In genomic region chr2:37083873-37084792, GRCh38 we compare ENCODE assay signal across 1 cellular context.
A peak's percentile ranks its signal among the peaks of the same experiment; 100 is the strongest.
TF ChIP-seq lines count a peak whose summit lies in the region.

TSS of gene GPATCH11 (plus strand) at chr2:37084518. CDS start at chr2:37088382, 3,864 bp downstream.
TSS of gene HEATR5B (minus strand) at chr2:37084372. CDS start at chr2:37083414, 958 bp downstream.

TF ChIP-seq in HepG2, 621 proteins besides CTCF, POLR2A, EP300 and RAD21 (continued from another document and continues in another):
- TF ChIP-seq TFE3 (CRISPR knock-in tag; IDR thresholded peaks at IDR 0.05), result peak; percentile 14; the same call in 1 of the 2 replicates
- 0 out of 2 replicates have a peak, but pooled peaks have one; percentile 25 for TF ChIP-seq ZNF567 (CRISPR knock-in tag; IDR thresholded peaks at IDR 0.05; ENCODE audit: borderline replicate concordance)
- peak; percentile 68 for TF ChIP-seq HOXA3 (CRISPR knock-in tag; IDR thresholded peaks at IDR 0.05)
- TF ChIP-seq ZNF354B (CRISPR knock-in tag; IDR thresholded peaks at IDR 0.05), result no peak
- TF ChIP-seq SOX5 (CRISPR knock-in tag; IDR thresholded peaks at IDR 0.05; ENCODE audit: borderline replicate concordance), result peak; percentile 7; the same call in 1 of the 2 replicates
- TF ChIP-seq NPAS2 (CRISPR knock-in tag; IDR thresholded peaks at IDR 0.05; ENCODE audit: borderline replicate concordance), result no peak
- 0 out of 2 replicates have a peak, but pooled peaks have one; percentile 10 for TF ChIP-seq ZBTB39 (CRISPR knock-in tag; IDR thresholded peaks at IDR 0.05)
- 0 out of 2 replicates have a peak, but pooled peaks have one; percentile 74 for TF ChIP-seq SNAPC5 (CRISPR knock-in tag; IDR thresholded peaks at IDR 0.05; ENCODE audit: borderline replicate concordance)
- TF ChIP-seq MED1 (CRISPR knock-in tag; IDR thresholded peaks at IDR 0.05), result peak; percentile 61
- peak; percentile 81; the same call in 1 of the 2 replicates for TF ChIP-seq DNMT1 (CRISPR knock-in tag; IDR thresholded peaks at IDR 0.05)
- TF ChIP-seq RERE (CRISPR knock-in tag; IDR thresholded peaks at IDR 0.05; ENCODE audit: low read depth), result no peak
- peak; percentile 85 for TF ChIP-seq ZNF883 (CRISPR knock-in tag; IDR thresholded peaks at IDR 0.05; ENCODE audit: not compliant biosample characterization)
- 0 out of 2 replicates have a peak, but pooled peaks have one; percentile 11 for TF ChIP-seq CENPT (CRISPR knock-in tag; IDR thresholded peaks at IDR 0.05; ENCODE audit: low read depth)
- TF ChIP-seq ZNF383 (CRISPR knock-in tag; IDR thresholded peaks at IDR 0.05; ENCODE audit: borderline replicate concordance), result 0 out of 2 replicates have a peak, but pooled peaks have one; percentile 58
- no peak for TF ChIP-seq SIN3A (IDR thresholded peaks at IDR 0.05; ENCODE audit: borderline replicate concordance, low read depth, low read length)
- peak; percentile 36; the same call in 1 of the 2 replicates for TF ChIP-seq ZSCAN12 (CRISPR knock-in tag; IDR thresholded peaks at IDR 0.05)
- no peak for TF ChIP-seq KLF12 (CRISPR knock-in tag; IDR thresholded peaks at IDR 0.05; ENCODE audit: borderline replicate concordance)
- peak; percentile 51; the same call in 1 of the 2 replicates for TF ChIP-seq GFI1 (CRISPR knock-in tag; IDR thresholded peaks at IDR 0.05; ENCODE audit: borderline replicate concordance)
- peak; percentile 86 for TF ChIP-seq ZNF33B (CRISPR knock-in tag; IDR thresholded peaks at IDR 0.05)
- no peak for TF ChIP-seq FOSL2 (CRISPR knock-in tag; IDR thresholded peaks at IDR 0.05)
- peak; percentile 88; the same call in 1 of the 2 replicates for TF ChIP-seq ZNF784 (CRISPR knock-in tag; IDR thresholded peaks at IDR 0.05; ENCODE audit: borderline replicate concordance)
- no peak for TF ChIP-seq JUNB (CRISPR knock-in tag; IDR thresholded peaks at IDR 0.05; ENCODE audit: borderline replicate concordance)
- TF ChIP-seq ZIK1 (CRISPR knock-in tag; IDR thresholded peaks at IDR 0.05; ENCODE audit: borderline replicate concordance, low read depth), result peak; percentile 57; the same call in 1 of the 2 replicates
- TF ChIP-seq KLF16 (CRISPR knock-in tag; IDR thresholded peaks at IDR 0.05), result peak; percentile 33 to 79; a peak in 2 of 4 replicates
- no peak; the same call in 1 of the 2 replicates for TF ChIP-seq ZNF468 (CRISPR knock-in tag; IDR thresholded peaks at IDR 0.05)
- TF ChIP-seq POGK (CRISPR knock-in tag; conservative IDR thresholded peaks at IDR 0.05), result peak; percentile 70; the same call in 1 of the 2 replicates
- TF ChIP-seq TFAP4 (IDR thresholded peaks at IDR 0.05; ENCODE audit: borderline replicate concordance, low read depth), result peak; percentile 98
- TF ChIP-seq ZNF296 (CRISPR knock-in tag; conservative IDR thresholded peaks at IDR 0.05), result no peak
- no peak for TF ChIP-seq ZNF660 (CRISPR knock-in tag; IDR thresholded peaks at IDR 0.05; ENCODE audit: borderline replicate concordance, low read depth)
- TF ChIP-seq EHMT2 (IDR thresholded peaks at IDR 0.05; ENCODE audit: borderline replicate concordance, low read depth, low read length), result no peak
- 0 out of 2 replicates have a peak, but pooled peaks have one; percentile 31 for TF ChIP-seq ZC3H13 (CRISPR knock-in tag; IDR thresholded peaks at IDR 0.05)
- peak; percentile 81; the same call in 1 of the 2 replicates for TF ChIP-seq TFDP1 (CRISPR knock-in tag; IDR thresholded peaks at IDR 0.05; ENCODE audit: borderline replicate concordance)
- TF ChIP-seq HIVEP1 (CRISPR knock-in tag; IDR thresholded peaks at IDR 0.05), result peak; percentile 95
- TF ChIP-seq CREBL2 (CRISPR knock-in tag; IDR thresholded peaks at IDR 0.05; ENCODE audit: borderline replicate concordance), result no peak
- peak; percentile 95; the same call in 1 of the 2 replicates for TF ChIP-seq ZNF337 (CRISPR knock-in tag; IDR thresholded peaks at IDR 0.05; ENCODE audit: borderline replicate concordance, low read depth)
- no peak for TF ChIP-seq TRIM22 (IDR thresholded peaks at IDR 0.05)
- no peak for TF ChIP-seq NR2F1 (CRISPR knock-in tag; IDR thresholded peaks at IDR 0.05)
- TF ChIP-seq ATF3 (CRISPR knock-in tag; IDR thresholded peaks at IDR 0.05), result no peak
- peak; percentile 94 for TF ChIP-seq ZNF543 (CRISPR knock-in tag; IDR thresholded peaks at IDR 0.05)
- TF ChIP-seq RARA (CRISPR knock-in tag; IDR thresholded peaks at IDR 0.05), result 0 out of 2 replicates have a peak, but pooled peaks have one; percentile 11
- peak; percentile 93; the same call in 1 of the 2 replicates for TF ChIP-seq ZNF704 (CRISPR knock-in tag; IDR thresholded peaks at IDR 0.05; ENCODE audit: borderline replicate concordance)
- no peak for TF ChIP-seq ZNF101 (CRISPR knock-in tag; IDR thresholded peaks at IDR 0.05; ENCODE audit: borderline replicate concordance, low read depth)
- TF ChIP-seq IKZF4 (CRISPR knock-in tag; IDR thresholded peaks at IDR 0.05; ENCODE audit: borderline replicate concordance, low read depth, not compliant biosample characterization), result no peak
- peak; percentile 61; the same call in 1 of the 2 replicates for TF ChIP-seq ZNF724P (CRISPR knock-in tag; IDR thresholded peaks at IDR 0.05; ENCODE audit: borderline replicate concordance)
- TF ChIP-seq FOXC1 (CRISPR knock-in tag; IDR thresholded peaks at IDR 0.05; ENCODE audit: borderline replicate concordance), result peak; percentile 97
